30 cellular contexts compared by ENCODE assay signal in genomic region chr1:28045777-28046176, GRCh38. TPM values are rescaled to one million over a fixed set of nuclear protein-coding genes. Genes with fewer than 3 reads are reported as not detected.
DNase-seq lines count a peak whose midpoint lies in the region; ATAC-seq and TF ChIP-seq lines count a peak whose summit lies in the region.
"Had no signal": no experiment of that assay in that cellular context is flagged by ENCODE, and none has a peak within 500 bp of the region (broad histone marks: within the 10 kb centered on the region; RNA-seq: fewer than 3 reads in every experiment).

No MANE protein-coding gene starts in this region.

- no peak for DNase-seq in GM23338 (ENCODE audit: low spot score)
- peak; percentile 57 for DNase-seq in MV-4-11 (lab: John Stamatoyannopoulos, UW)
- no peak for DNase-seq in nephron progenitor cell
- DNase-seq in activated T-cell treated with anti-CD3 and anti-CD28 coated beads for 4 hours = no peak
- no peak for DNase-seq in DMS153 treated with DMSO at 0.1 percent for 48 hours (lab: John Stamatoyannopoulos, UW; ENCODE audit: unreplicated experiment)
- DNase-seq in Kasumi-1 (lab: John Stamatoyannopoulos, UW) = no peak
- DNase-seq: activated CD4-positive, alpha-beta T cell treated with anti-CD3 and anti-CD28 coated beads for 48 hours; activated CD8-positive, alpha-beta memory T cell treated with anti-CD3 and anti-CD28 coated beads for 24 hours; activated gamma-delta T cell; activated T-cell treated with anti-CD3 and anti-CD28 coated beads, Interleukin-2, amount 50 U/mL, for 1 hour; Caco-2; DND-41; Karpas-422; lower lobe of right lung; NCI-H1048; NCI-H187; NCI-H524 treated with DMSO at 0.1 percent for 48 hours; right lobe of liver; RPMI8226; SK-N-SH; stimulated activated CD4-positive, alpha-beta T cell treated with anti-CD3 and anti-CD28 coated beads, Interleukin-2, amount 100 ng/mL, for 48 hours; T-helper 2 cell; transverse colon had no signal

- H3K4me1 ChIP-seq in GM23338 (ENCODE audit: insufficient read depth) = peaks cover 4% of the 10 kb centered on the region; the same call in 1 of the 2 replicates
- H3K4me1 ChIP-seq: BLaER1, Caco-2, lower lobe of right lung, transverse colon had no signal

- no peak for ATAC-seq in GM23338
- peak; percentile 61 for ATAC-seq in activated T-helper 17 cell treated with anti-CD3 and anti-CD28 coated beads, Interleukin-2, amount 50 U/mL, for 72 hours (replicated peaks)
- ATAC-seq: lower lobe of right lung, right lobe of liver had no signal

- no peaks in the 10 kb centered on the region for H3K36me3 ChIP-seq in GM23338 (ENCODE audit: insufficient read depth)

- no peaks in the 10 kb centered on the region for H3F3A ChIP-seq in GM23338 (replicated peaks; ENCODE audit: low read depth)

- H2AFZ ChIP-seq in GM23338 = no peak overlapping the region

- H4K20me1 ChIP-seq in GM23338 (replicated peaks; ENCODE audit: insufficient read depth) = no peaks in the 10 kb centered on the region; the same call in 1 of the 2 replicates
- H4K20me1 ChIP-seq: BLaER1 had no signal

- peak overlapping the region; percentile 3; the same call in 1 of the 2 replicates for H3K27ac Mint-ChIP-seq in GM23338
- peak overlapping the region; percentile 10 for H3K27ac Mint-ChIP-seq in activated T-helper 17 cell treated with anti-CD3 and anti-CD28 coated beads, Interleukin-2, amount 50 U/mL, for 72 hours
- peak overlapping the region; percentile 24 for H3K27ac Mint-ChIP-seq in nephron progenitor cell
- H3K27ac Mint-ChIP-seq: brain, nephron, progenitor cell of endocrine pancreas had no signal

- no peak overlapping the region for H3K27ac ChIP-seq in GM23338 (ENCODE audit: low read depth)
- H3K27ac ChIP-seq: BLaER1, epithelial cell of prostate, lower lobe of right lung, right lobe of liver, transverse colon, VCaP had no signal

- H3K27me3 ChIP-seq in GM23338 (ENCODE audit: insufficient read depth) = no peaks in the 10 kb centered on the region
- H3K27me3 ChIP-seq: BLaER1, right lobe of liver, transverse colon had no signal

- H3K36me3 Mint-ChIP-seq in GM23338 (ENCODE audit: low read depth) (peaks cover 7% of the 10 kb centered on the region; the same call in 1 of the 3 replicates), nephron progenitor cell (ENCODE audit: low read depth) (peaks cover 31% of the 10 kb centered on the region)
- H3K36me3 Mint-ChIP-seq in activated T-helper 17 cell treated with anti-CD3 and anti-CD28 coated beads, Interleukin-2, amount 50 U/mL, for 72 hours (ENCODE audit: low read depth) = peaks cover 65% of the 10 kb centered on the region

- H3K27me3 Mint-ChIP-seq in GM23338 (ENCODE audit: insufficient read depth, low read depth, poor library complexity) (peaks cover 2% of the 10 kb centered on the region), nephron progenitor cell (ENCODE audit: low read depth, poor library complexity) (no peaks in the 10 kb centered on the region)
- no peaks in the 10 kb centered on the region for H3K27me3 Mint-ChIP-seq in activated T-helper 17 cell treated with anti-CD3 and anti-CD28 coated beads, Interleukin-2, amount 50 U/mL, for 72 hours
- H3K27me3 Mint-ChIP-seq: brain, progenitor cell of endocrine pancreas had no signal

- no peak overlapping the region for H3K4me2 ChIP-seq in GM23338
- H3K4me2 ChIP-seq: BLaER1, SK-N-SH had no signal

- no peak overlapping the region for H3K4me3 Mint-ChIP-seq in GM23338
- no peak overlapping the region for H3K4me3 Mint-ChIP-seq in activated T-helper 17 cell treated with anti-CD3 and anti-CD28 coated beads, Interleukin-2, amount 50 U/mL, for 72 hours
- no peak overlapping the region for H3K4me3 Mint-ChIP-seq in nephron progenitor cell
- H3K4me3 Mint-ChIP-seq: brain, nephron had no signal

- TF ChIP-seq CTCF in GM23338 (conservative IDR thresholded peaks at IDR 0.05; ENCODE audit: low read depth in 2 of 2) (no peak), nephron progenitor cell (IDR thresholded peaks at IDR 0.05) (no peak)

- no peaks in the 10 kb centered on the region for H3K9me3 Mint-ChIP-seq in GM23338
- no peaks in the 10 kb centered on the region for H3K9me3 Mint-ChIP-seq in activated T-helper 17 cell treated with anti-CD3 and anti-CD28 coated beads, Interleukin-2, amount 50 U/mL, for 72 hours
- no peaks in the 10 kb centered on the region for H3K9me3 Mint-ChIP-seq in nephron progenitor cell
- H3K9me3 Mint-ChIP-seq: brain, nephron had no signal

- 0 out of 2 replicates have a peak, but pooled peaks cover 4% of the 10 kb centered on the region for H3K79me2 ChIP-seq in GM23338 (replicated peaks; ENCODE audit: insufficient read depth)

- H3K4me3 ChIP-seq in GM23338 = no peak overlapping the region
- H3K4me3 ChIP-seq: BLaER1, lower lobe of right lung, right lobe of liver, transverse colon had no signal

- H3K4me1 Mint-ChIP-seq in GM23338 (peaks cover 7% of the 10 kb centered on the region; the same call in 2 of the 3 replicates), nephron progenitor cell (no peaks in the 10 kb centered on the region)
- no peaks in the 10 kb centered on the region for H3K4me1 Mint-ChIP-seq in activated T-helper 17 cell treated with anti-CD3 and anti-CD28 coated beads, Interleukin-2, amount 50 U/mL, for 72 hours
- H3K4me1 Mint-ChIP-seq: brain, nephron had no signal

- H3K9me2 ChIP-seq in GM23338 (ENCODE audit: insufficient read depth) = no peaks in the 10 kb centered on the region
- H3K9me2 ChIP-seq: SK-N-SH had no signal

TF ChIP-seq in GM23338, 12 proteins besides CTCF, POLR2A, EP300 and RAD21 (continues in another document):
- TF ChIP-seq NANOG (IDR thresholded peaks at IDR 0.05; ENCODE audit: borderline replicate concordance) (no peak), ETS1 (IDR thresholded peaks at IDR 0.05) (no peak)

RNA-seq across cellular contexts. Expression of gene EYA3, which starts 42.6 kb away (rescaled TPM):
- 25.5 and 33.6 TPM in 2 replicates for total RNA-seq in GM23338 (2014; rRNA removed; shearing (Covaris generic))
- polyA plus RNA-seq in GM23338 (2016; fragmentation: Nextera tagmentation; extraction: Ambion mirVana) = 10.9 and 12.5 TPM in 2 replicates
- total RNA-seq in activated T-helper 17 cell treated with anti-CD3 and anti-CD28 coated beads, Interleukin-2, amount 50 U/mL, for 72 hours = 10 to 100 TPM; 33.7 to 40.8 TPM
